In the genomic region with DNA sequence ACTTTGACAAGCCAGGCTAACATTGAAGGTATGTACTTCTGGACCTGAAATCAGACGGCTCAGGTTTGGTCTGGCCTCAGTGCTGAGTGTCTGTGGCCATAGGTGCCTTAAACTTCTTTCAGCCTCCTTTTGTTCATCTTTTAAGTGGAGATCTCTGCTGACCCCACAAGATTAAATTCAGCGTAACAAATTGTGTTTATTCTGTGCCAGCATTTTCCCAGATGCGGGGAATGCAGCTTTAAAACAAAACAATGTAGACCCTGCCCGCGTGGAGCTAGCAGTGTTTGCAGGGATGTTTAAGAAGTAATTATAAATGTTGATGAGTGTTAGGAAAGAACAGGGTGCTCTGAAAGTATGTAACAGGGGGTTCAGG, we compare ENCODE assay signal across 9 cellular contexts. TPM values are rescaled to one million over a fixed set of nuclear protein-coding genes. Genes with fewer than 3 reads are reported as not detected.
DNase-seq lines count a peak whose midpoint lies in the region; ATAC-seq, FAIRE-seq and TF ChIP-seq lines count a peak whose summit lies in the region.
"Had no signal": no experiment of that assay in that cellular context is flagged by ENCODE, and none has a peak within 500 bp of the region (broad histone marks: within the 10 kb centered on the region; RNA-seq: fewer than 3 reads in every experiment).

No MANE protein-coding gene starts in this region.

- intact Hi-C loops in Right ventricle myocardium inferior (cut with DNase I) (loop anchor here (10.0 kb wide), 1 partner anchor 213 kb away; a partner anchor contains a TSS), body of pancreas (cut with DNase I) (no loop called here)

- ATAC-seq in Right ventricle myocardium inferior (no peak), body of pancreas (no peak)

- no peak overlapping the region for H3K23ac ChIP-seq in mesendoderm (ENCODE audit: low read length)

- 7 to 16% methylated on average over 5 of the region's 5 CpGs for WGBS in body of pancreas, 2 donors
- no CpG with 5 or more reads among the region's 5 CpGs for WGBS in mesendoderm (ENCODE audit: extremely low coverage, insufficient coverage, low lambda C conversion rate)
- 12% methylated on average over 5 of the region's 5 CpGs for WGBS in urinary bladder

- TF ChIP-seq POLR2A in body of pancreas (IDR thresholded peaks at IDR 0.05) (no peak), H54 (IDR thresholded peaks at IDR 0.05; ENCODE audit: low read depth, low read length) (no peak)

- no peak overlapping the region for H4K5ac ChIP-seq in mesendoderm (ENCODE audit: low read length)

- H3K4me2 ChIP-seq in mesendoderm (ENCODE audit: low read length) = peak overlapping the region; percentile 36

- no peak overlapping the region for H2AK5ac ChIP-seq in mesendoderm (ENCODE audit: low read length)

- H3K4me1 ChIP-seq in cardiac muscle cell (ENCODE audit: low read depth) = peaks cover 7% of the 10 kb centered on the region
- peaks cover 48% of the 10 kb centered on the region for H3K4me1 ChIP-seq in body of pancreas
- H3K4me1 ChIP-seq in mesendoderm (ENCODE audit: control insufficient read depth, low read depth, low read length) = peaks cover 4% of the 10 kb centered on the region
- peaks cover 2% of the 10 kb centered on the region for H3K4me1 ChIP-seq in urinary bladder (ENCODE audit: insufficient read depth)

- no peak overlapping the region for H4K8ac ChIP-seq in mesendoderm (ENCODE audit: low read depth, low read length)

- peak overlapping the region; percentile 88 for H3K56ac ChIP-seq in mesendoderm (ENCODE audit: low read length)

- DNase-seq in cardiac muscle cell (ENCODE audit: low read depth in 1 of 2, low spot score in 1 of 2) (no peak), Right ventricle myocardium inferior (ENCODE audit: missing footprints) (no peak), body of pancreas (no peak), mesendoderm (no peak), HUDEP-2 (lab: John Stamatoyannopoulos, UW; ENCODE audit: unreplicated experiment in 76 of 76) (no peak), NCI-H526 treated with DMSO at 0.1 percent for 48 hours (lab: John Stamatoyannopoulos, UW) (no peak), H54 (ENCODE audit: insufficient read length, low spot score) (no peak)

- H3K4me3 ChIP-seq in cardiac muscle cell = peak overlapping the region; percentile 95
- peak overlapping the region; percentile 88 to 98 for H3K4me3 ChIP-seq in body of pancreas
- peak overlapping the region; percentile 63 for H3K4me3 ChIP-seq in mesendoderm (ENCODE audit: low read length)
- peak overlapping the region; percentile 95 for H3K4me3 ChIP-seq in urinary bladder (ENCODE audit: low read depth, low read length)

- no peak overlapping the region for H2BK5ac ChIP-seq in mesendoderm (ENCODE audit: low read length)

- TF ChIP-seq CTCF in cardiac muscle cell (IDR thresholded peaks at IDR 0.05; ENCODE audit: low read depth, low read length) (no peak), body of pancreas (IDR thresholded peaks at IDR 0.05) (no peak)

- H2BK15ac ChIP-seq in mesendoderm (replicated peaks; ENCODE audit: low read depth) = no peak overlapping the region

- peaks cover 50% of the 10 kb centered on the region for H3K79me2 ChIP-seq in mesendoderm (ENCODE audit: control insufficient read depth, insufficient read depth, low read length)

- H3K27ac ChIP-seq in cardiac muscle cell (no peak overlapping the region), body of pancreas (peak overlapping the region in 3 of 4 donors; percentile 96 to 98 (median 97)), mesendoderm (ENCODE audit: low read depth, low read length) (no peak overlapping the region), urinary bladder (ENCODE audit: low read depth) (peak overlapping the region; percentile 65)

- H3K36me3 ChIP-seq in cardiac muscle cell = no peaks in the 10 kb centered on the region
- no peaks in the 10 kb centered on the region for H3K36me3 ChIP-seq in body of pancreas (replicated peaks in 1 of 2; ENCODE audit: insufficient read depth in 1 of 2, low read depth in 2 of 2)
- no peaks in the 10 kb centered on the region for H3K36me3 ChIP-seq in mesendoderm (ENCODE audit: control insufficient read depth, insufficient read depth, low read length)
- H3K36me3 ChIP-seq in urinary bladder (ENCODE audit: insufficient read depth) = no peaks in the 10 kb centered on the region

- FAIRE-seq in H54 (lab: Jason Lieb, UNC) = no peak
- FAIRE-seq: frontal cortex had no signal

- no peak overlapping the region for H3K4ac ChIP-seq in mesendoderm (ENCODE audit: low read depth, low read length)

- H3K18ac ChIP-seq in mesendoderm (ENCODE audit: low read length) = no peak overlapping the region

- no peak overlapping the region for H2BK120ac ChIP-seq in mesendoderm (ENCODE audit: low read depth, low read length)

- peaks cover 12% of the 10 kb centered on the region for H3K79me1 ChIP-seq in mesendoderm (ENCODE audit: low read length)

- H3K9me3 ChIP-seq in cardiac muscle cell (ENCODE audit: low read depth) (no peaks in the 10 kb centered on the region), body of pancreas (no peaks in the 10 kb centered on the region)

- H3K27me3 ChIP-seq in cardiac muscle cell (no peaks in the 10 kb centered on the region), body of pancreas (no peaks in the 10 kb centered on the region), mesendoderm (ENCODE audit: insufficient read depth, low read length, poor library complexity) (no peaks in the 10 kb centered on the region)

- H3K9ac ChIP-seq in mesendoderm (ENCODE audit: low read length) = peak overlapping the region; percentile 77

RNA-seq across cellular contexts. Expression of a gene that starts 0.9 kb away (rescaled TPM):
- total RNA-seq in cardiac muscle cell (64.2 and 81.2 TPM in 2 replicates), Right ventricle myocardium inferior (88.8 TPM), body of pancreas (10 to 100 TPM; 60.7 to 66.3 TPM), urinary bladder (154 TPM)
- polyA plus RNA-seq in cardiac muscle cell (92.3 and 92.8 TPM in 2 replicates), urinary bladder (273 TPM)
- polyA plus RNA-seq in mesendoderm (2013, experiment 1 of 2) = 257 TPM
- polyA plus RNA-seq in mesendoderm (2013, experiment 2 of 2) = 262 TPM

RNA-seq across cellular contexts. Expression of a gene that starts 55.6 kb away (rescaled TPM):
- total RNA-seq in cardiac muscle cell (16.5 and 18.5 TPM in 2 replicates), Right ventricle myocardium inferior (44.1 TPM), body of pancreas (10 to 100 TPM; 26.4 to 28.5 TPM), urinary bladder (58.7 TPM)
- polyA plus RNA-seq in cardiac muscle cell (47.9 and 52.0 TPM in 2 replicates), urinary bladder (102 TPM)
- polyA plus RNA-seq in mesendoderm (2013, experiment 1 of 2) = 153 TPM
- polyA plus RNA-seq in mesendoderm (2013, experiment 2 of 2) = 151 TPM

Comparison
In these comparisons a context has a peak if more than half of its experiments do, and no peak if none do; other contexts are left out.
1. H3K27ac ChIP-seq: peak in body of pancreas (3 of 4) and urinary bladder (single experiment); none in cardiac muscle cell (single experiment) and mesendoderm (single experiment).
2. Peak in every context shown above with its lines, with median percentiles within 50 percentile points of each other: H3K4me3 ChIP-seq.